9 cellular contexts compared by ENCODE assay signal in the genomic region with DNA sequence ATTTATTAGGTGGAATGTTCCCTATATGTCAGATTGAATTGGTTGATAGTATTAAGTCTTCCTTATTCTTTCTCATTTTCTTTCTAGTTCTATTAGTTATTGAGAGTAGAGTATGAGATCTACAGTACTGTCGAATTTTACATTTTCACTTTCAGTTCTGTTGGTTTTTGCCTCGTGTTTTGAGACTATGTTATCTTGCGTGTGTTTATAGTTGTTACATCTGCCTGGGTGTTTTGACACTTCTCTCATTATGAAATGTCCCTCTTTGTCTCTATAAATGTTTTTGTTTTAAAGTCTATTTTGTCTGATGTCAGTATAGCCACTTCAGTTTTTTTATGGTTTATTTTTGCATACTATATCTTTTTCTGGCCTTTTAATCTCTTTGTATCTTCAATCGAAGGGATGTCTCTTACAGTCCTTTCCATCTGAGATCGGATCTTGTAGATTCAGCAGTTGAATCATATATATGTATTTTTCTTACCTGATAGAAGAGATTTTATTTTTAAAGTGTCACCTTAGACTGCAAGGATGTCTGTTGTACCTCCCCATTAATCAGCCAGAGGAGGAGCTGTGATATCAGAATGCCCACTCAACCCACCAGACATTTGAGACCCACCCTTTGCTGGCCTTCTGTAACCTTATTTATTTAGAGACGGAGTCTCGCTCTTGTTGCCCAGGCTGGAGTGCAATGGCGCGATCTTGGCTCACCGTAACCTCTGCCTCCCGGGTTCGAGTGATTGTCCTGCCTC. TPM values are rescaled to one million over a fixed set of nuclear protein-coding genes. Genes with fewer than 3 reads are reported as not detected.
DNase-seq lines count a peak whose midpoint lies in the region; ATAC-seq, FAIRE-seq and TF ChIP-seq lines count a peak whose summit lies in the region.
"Had no signal": no experiment of that assay in that cellular context is flagged by ENCODE, and none has a peak within 500 bp of the region (broad histone marks: within the 10 kb centered on the region; RNA-seq: fewer than 3 reads in every experiment).

No MANE protein-coding gene starts in this region.

- TF ChIP-seq POLR2A in stomach (IDR thresholded peaks at IDR 0.05), result no peak

- peak overlapping the region; percentile 89 for H3K4me3 Mint-ChIP-seq in T-helper 17 cell
- peak overlapping the region; percentile 80 to 92 (median 83) for H3K4me3 Mint-ChIP-seq in immature natural killer cell

- H3K4me1 Mint-ChIP-seq in T-helper 17 cell (peaks cover 39% of the 10 kb centered on the region), immature natural killer cell (peaks cover 54 to 67% of the 10 kb centered on the region in 2 donors)

- TF ChIP-seq CTCF in AG04450 (IDR thresholded peaks at IDR 0.05; ENCODE audit: low read depth, low read length) (no peak), stomach (IDR thresholded peaks at IDR 0.05) (no peak)

- no peaks in the 10 kb centered on the region for H3K27me3 ChIP-seq in AG04450 (ENCODE audit: control insufficient read depth, insufficient read depth, low read length)
- H3K27me3 ChIP-seq in stomach, result no peaks in the 10 kb centered on the region
- no peaks in the 10 kb centered on the region for H3K27me3 ChIP-seq in MG63

- H3K4me1 ChIP-seq in stomach, result peaks cover 0 to 49% (median 19%) of the 10 kb centered on the region in 4 donors

- H3K27me3 Mint-ChIP-seq in T-helper 17 cell (no peaks in the 10 kb centered on the region), immature natural killer cell (ENCODE audit: low read depth in 3 of 3) (peaks cover 0 to 3% (median 1%) of the 10 kb centered on the region in 3 donors)

- no peak for TF ChIP-seq EP300 in stomach (IDR thresholded peaks at IDR 0.05)

- H3K27ac Mint-ChIP-seq in T-helper 17 cell (peak overlapping the region; percentile 97), immature natural killer cell (peak overlapping the region; percentile 86 to 96 (median 93))

- ATAC-seq in T-helper 17 cell, result peak; percentile 85
- ATAC-seq in HG03565 (IDR thresholded peaks at IDR 0.05; ENCODE audit: unreplicated experiment), result no peak

- H3K36me3 ChIP-seq in stomach, result peaks cover 0 to 28% (median 19%) of the 10 kb centered on the region in 4 donors
- no peaks in the 10 kb centered on the region for H3K36me3 ChIP-seq in MG63

- 67 to 72% (median 70%) methylated on average over 12 of the region's 12 CpGs for WGBS in stomach, 5 donors

- CTCF ChIA-PET in AG04450 (lab: Charles Lee), result no interaction called here

- H3K36me3 Mint-ChIP-seq in T-helper 17 cell (ENCODE audit: low read depth), result peaks cover 14% of the 10 kb centered on the region
- peaks cover 0 to 11% (median 0%) of the 10 kb centered on the region in 3 donors for H3K36me3 Mint-ChIP-seq in immature natural killer cell

- H3K4me3 ChIP-seq in AG04450 (ENCODE audit: low read depth, low read length), result peak overlapping the region; percentile 5
- H3K4me3 ChIP-seq in stomach, result no peak overlapping the region
- H3K4me3 ChIP-seq in MG63, result no peak overlapping the region

- no peak for DNase-seq in AG04450 (ENCODE audit: low read depth, low spot score)
- DNase-seq in GM18507 (ENCODE audit: extremely low spot score, insufficient read length, low read depth), result peak; percentile 39
- DNase-seq in T-helper 17 cell, result no peak
- DNase-seq in immature natural killer cell, result peak; percentile 54 to 57 (median 57)
- no peak for DNase-seq in stomach
- no peak for DNase-seq in NCI-H1417 (lab: John Stamatoyannopoulos, UW)
- no peak for DNase-seq in MG63
- DNase-seq: DMS53 had no signal

- POLR2A ChIA-PET in AG04450 (lab: Yijun Ruan, JAX), result no interaction called here

- no peak overlapping the region for H3K27ac ChIP-seq in AG04450 (ENCODE audit: low read depth, low read length)
- peak overlapping the region in 2 of 5 donors; percentile 7 to 52 for H3K27ac ChIP-seq in stomach

- intact Hi-C loops in stomach (cut with DNase I; ENCODE audit: low total_unique reads), result no loop called here

- FAIRE-seq in GM18507 (lab: Jason Lieb, UNC), result peak; percentile 71

- H3K9me3 ChIP-seq in AG04450 (ENCODE audit: control insufficient read depth, insufficient read depth, low read length) (no peaks in the 10 kb centered on the region), T-helper 17 cell (ENCODE audit: control insufficient read depth, low read length, poor library complexity, severe bottlenecking) (no peaks in the 10 kb centered on the region), stomach (no peaks in the 10 kb centered on the region), MG63 (no peaks in the 10 kb centered on the region)

- no peaks in the 10 kb centered on the region for H3K9me3 Mint-ChIP-seq in immature natural killer cell

RNA-seq across cellular contexts. Expression of gene EHMT1, which starts 20.7 kb away (rescaled TPM):
- polyA plus RNA-seq in AG04450 (2011; rRNA removed) (26.1 and 29.0 TPM in 2 replicates), immature natural killer cell (10 to 100 TPM; 14.1 to 62.7 (median 14.8) TPM), stomach (10 to 100 TPM; 23.9 to 34.7 (median 24.9) TPM)
- 53.6 and 69.1 TPM in 2 replicates for polyA minus RNA-seq in AG04450 (2011; rRNA and poly(A)+ RNA removed)
- total RNA-seq in T-helper 17 cell (100 to 1,000 TPM; 106 to 108 TPM), stomach (100 to 1,000 TPM in 3 of 5 donors, 10 to 100 TPM in 2; 77.3 to 419 (median 104) TPM)
- total RNA-seq in MG63 (2014; rRNA removed; shearing (Covaris generic); ENCODE audit: low replicate concordance), result 64.5 and 157 TPM in 2 replicates

RNA-seq across cellular contexts. Expression of gene ARRDC1, which starts 34.0 kb away (rescaled TPM):
- polyA plus RNA-seq in AG04450 (2011; rRNA removed) (12.1 and 14.5 TPM in 2 replicates), immature natural killer cell (10 to 100 TPM; 39.1 to 60.7 (median 57.3) TPM), stomach (100 to 1,000 TPM in 2 of 3 donors, 10 to 100 TPM in 1; 93.5 to 134 (median 128) TPM)
- 12.2 and 21.0 TPM in 2 replicates for polyA minus RNA-seq in AG04450 (2011; rRNA and poly(A)+ RNA removed)
- total RNA-seq in T-helper 17 cell (10 to 100 TPM; 54.8 to 83.8 TPM), stomach (100 to 1,000 TPM in 4 of 5 donors, 10 to 100 TPM in 1; 31.8 to 185 (median 148) TPM)
- total RNA-seq in MG63 (2014; rRNA removed; shearing (Covaris generic); ENCODE audit: low replicate concordance), result 11.9 and 36.0 TPM in 2 replicates

RNA-seq across cellular contexts. Expression of gene ZMYND19, which starts 49.2 kb away (rescaled TPM):
- polyA plus RNA-seq in AG04450 (2011; rRNA removed) (11.4 and 11.6 TPM in 2 replicates), immature natural killer cell (1 to 10 TPM; 1.5 to 7.0 (median 3.3) TPM), stomach (10 to 100 TPM; 17.0 to 30.0 (median 21.1) TPM)
- 6.5 and 10.5 TPM in 2 replicates for polyA minus RNA-seq in AG04450 (2011; rRNA and poly(A)+ RNA removed)
- total RNA-seq in T-helper 17 cell (10 to 100 TPM; 12.1 to 18.2 TPM), stomach (10 to 100 TPM in 4 of 5 donors, 1 to 10 TPM in 1; 9.4 to 40.6 (median 31.9) TPM)
- 19.0 and 33.8 TPM in 2 replicates for total RNA-seq in MG63 (2014; rRNA removed; shearing (Covaris generic); ENCODE audit: low replicate concordance)

Comparison
In these comparisons a context has a peak if more than half of its experiments do, and no peak if none do; other contexts are left out.
1. DNase-seq: peak in GM18507 (single experiment) and immature natural killer cell (3 of 3); none in AG04450 (single experiment), T-helper 17 cell (0 of 3), stomach (single experiment), NCI-H1417 (0 of 3) and MG63 (single experiment).